ENCODE assay signal across 1 cellular context in the genomic region with DNA sequence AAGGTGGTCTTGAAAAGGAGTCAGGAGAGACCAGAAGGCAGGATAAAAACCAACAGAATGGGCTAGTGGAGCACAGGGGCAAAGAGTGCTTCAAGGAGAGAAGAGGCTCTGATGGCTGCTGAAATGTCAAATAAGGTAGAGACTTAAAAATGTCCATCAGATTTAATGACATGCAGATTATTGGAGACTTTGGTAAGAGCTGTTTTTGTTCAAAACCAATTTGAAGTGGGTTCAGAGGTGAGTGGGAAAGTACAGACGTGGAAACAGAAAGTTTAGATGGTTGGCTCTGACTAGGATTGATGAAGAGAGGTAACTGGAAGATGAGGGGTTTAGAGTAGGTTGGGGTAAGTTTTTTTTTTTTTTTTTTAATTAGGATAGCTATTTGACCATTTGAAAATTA.
TF ChIP-seq lines count a peak whose summit lies in the region.

No MANE protein-coding gene starts in this region.

TF ChIP-seq in GM12878, 131 proteins besides CTCF, POLR2A, EP300 and RAD21:
- TF ChIP-seq, protein P1, sequence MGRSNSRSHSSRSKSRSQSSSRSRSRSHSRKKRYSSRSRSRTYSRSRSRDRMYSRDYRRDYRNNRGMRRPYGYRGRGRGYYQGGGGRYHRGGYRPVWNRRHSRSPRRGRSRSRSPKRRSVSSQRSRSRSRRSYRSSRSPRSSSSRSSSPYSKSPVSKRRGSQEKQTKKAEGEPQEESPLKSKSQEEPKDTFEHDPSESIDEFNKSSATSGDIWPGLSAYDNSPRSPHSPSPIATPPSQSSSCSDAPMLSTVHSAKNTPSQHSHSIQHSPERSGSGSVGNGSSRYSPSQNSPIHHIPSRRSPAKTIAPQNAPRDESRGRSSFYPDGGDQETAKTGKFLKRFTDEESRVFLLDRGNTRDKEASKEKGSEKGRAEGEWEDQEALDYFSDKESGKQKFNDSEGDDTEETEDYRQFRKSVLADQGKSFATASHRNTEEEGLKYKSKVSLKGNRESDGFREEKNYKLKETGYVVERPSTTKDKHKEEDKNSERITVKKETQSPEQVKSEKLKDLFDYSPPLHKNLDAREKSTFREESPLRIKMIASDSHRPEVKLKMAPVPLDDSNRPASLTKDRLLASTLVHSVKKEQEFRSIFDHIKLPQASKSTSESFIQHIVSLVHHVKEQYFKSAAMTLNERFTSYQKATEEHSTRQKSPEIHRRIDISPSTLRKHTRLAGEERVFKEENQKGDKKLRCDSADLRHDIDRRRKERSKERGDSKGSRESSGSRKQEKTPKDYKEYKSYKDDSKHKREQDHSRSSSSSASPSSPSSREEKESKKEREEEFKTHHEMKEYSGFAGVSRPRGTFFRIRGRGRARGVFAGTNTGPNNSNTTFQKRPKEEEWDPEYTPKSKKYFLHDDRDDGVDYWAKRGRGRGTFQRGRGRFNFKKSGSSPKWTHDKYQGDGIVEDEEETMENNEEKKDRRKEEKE (IDR thresholded peaks at IDR 0.05): no peak
- TF ChIP-seq POLR2AphosphoS2 (IDR thresholded peaks at IDR 0.05; ENCODE audit: low read depth, low read length): no peak
- TF ChIP-seq IRF4 (IDR thresholded peaks at IDR 0.05; ENCODE audit: low read depth, low read length): no peak
- TF ChIP-seq JUND (IDR thresholded peaks at IDR 0.05; ENCODE audit: low read depth, low read length): no peak
- no peak for TF ChIP-seq NR2C1 (IDR thresholded peaks at IDR 0.05)
- no peak for TF ChIP-seq CUX1 (IDR thresholded peaks at IDR 0.05; ENCODE audit: insufficient replicate concordance, low read depth, low read length)
- TF ChIP-seq HCFC1 (IDR thresholded peaks at IDR 0.05; ENCODE audit: low read length): no peak
- TF ChIP-seq, protein P2, sequence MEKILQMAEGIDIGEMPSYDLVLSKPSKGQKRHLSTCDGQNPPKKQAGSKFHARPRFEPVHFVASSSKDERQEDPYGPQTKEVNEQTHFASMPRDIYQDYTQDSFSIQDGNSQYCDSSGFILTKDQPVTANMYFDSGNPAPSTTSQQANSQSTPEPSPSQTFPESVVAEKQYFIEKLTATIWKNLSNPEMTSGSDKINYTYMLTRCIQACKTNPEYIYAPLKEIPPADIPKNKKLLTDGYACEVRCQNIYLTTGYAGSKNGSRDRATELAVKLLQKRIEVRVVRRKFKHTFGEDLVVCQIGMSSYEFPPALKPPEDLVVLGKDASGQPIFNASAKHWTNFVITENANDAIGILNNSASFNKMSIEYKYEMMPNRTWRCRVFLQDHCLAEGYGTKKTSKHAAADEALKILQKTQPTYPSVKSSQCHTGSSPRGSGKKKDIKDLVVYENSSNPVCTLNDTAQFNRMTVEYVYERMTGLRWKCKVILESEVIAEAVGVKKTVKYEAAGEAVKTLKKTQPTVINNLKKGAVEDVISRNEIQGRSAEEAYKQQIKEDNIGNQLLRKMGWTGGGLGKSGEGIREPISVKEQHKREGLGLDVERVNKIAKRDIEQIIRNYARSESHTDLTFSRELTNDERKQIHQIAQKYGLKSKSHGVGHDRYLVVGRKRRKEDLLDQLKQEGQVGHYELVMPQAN (conservative IDR thresholded peaks at IDR 0.05): no peak
- no peak for TF ChIP-seq SMARCA5 (IDR thresholded peaks at IDR 0.05)
- no peak for TF ChIP-seq SREBF2 (IDR thresholded peaks at IDR 0.05; ENCODE audit: low read length)
- TF ChIP-seq, protein P3, sequence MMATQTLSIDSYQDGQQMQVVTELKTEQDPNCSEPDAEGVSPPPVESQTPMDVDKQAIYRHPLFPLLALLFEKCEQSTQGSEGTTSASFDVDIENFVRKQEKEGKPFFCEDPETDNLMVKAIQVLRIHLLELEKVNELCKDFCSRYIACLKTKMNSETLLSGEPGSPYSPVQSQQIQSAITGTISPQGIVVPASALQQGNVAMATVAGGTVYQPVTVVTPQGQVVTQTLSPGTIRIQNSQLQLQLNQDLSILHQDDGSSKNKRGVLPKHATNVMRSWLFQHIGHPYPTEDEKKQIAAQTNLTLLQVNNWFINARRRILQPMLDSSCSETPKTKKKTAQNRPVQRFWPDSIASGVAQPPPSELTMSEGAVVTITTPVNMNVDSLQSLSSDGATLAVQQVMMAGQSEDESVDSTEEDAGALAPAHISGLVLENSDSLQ (IDR thresholded peaks at IDR 0.05): peak; percentile 70
- TF ChIP-seq FOXM1 (IDR thresholded peaks at IDR 0.05; ENCODE audit: low read depth, low read length): no peak
- no peak for TF ChIP-seq PRDM15 (CRISPR knock-in tag; IDR thresholded peaks at IDR 0.05)
- TF ChIP-seq, protein P4, sequence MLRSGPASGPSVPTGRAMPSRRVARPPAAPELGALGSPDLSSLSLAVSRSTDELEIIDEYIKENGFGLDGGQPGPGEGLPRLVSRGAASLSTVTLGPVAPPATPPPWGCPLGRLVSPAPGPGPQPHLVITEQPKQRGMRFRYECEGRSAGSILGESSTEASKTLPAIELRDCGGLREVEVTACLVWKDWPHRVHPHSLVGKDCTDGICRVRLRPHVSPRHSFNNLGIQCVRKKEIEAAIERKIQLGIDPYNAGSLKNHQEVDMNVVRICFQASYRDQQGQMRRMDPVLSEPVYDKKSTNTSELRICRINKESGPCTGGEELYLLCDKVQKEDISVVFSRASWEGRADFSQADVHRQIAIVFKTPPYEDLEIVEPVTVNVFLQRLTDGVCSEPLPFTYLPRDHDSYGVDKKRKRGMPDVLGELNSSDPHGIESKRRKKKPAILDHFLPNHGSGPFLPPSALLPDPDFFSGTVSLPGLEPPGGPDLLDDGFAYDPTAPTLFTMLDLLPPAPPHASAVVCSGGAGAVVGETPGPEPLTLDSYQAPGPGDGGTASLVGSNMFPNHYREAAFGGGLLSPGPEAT (IDR thresholded peaks at IDR 0.05; ENCODE audit: low read depth): no peak
- TF ChIP-seq NRF1 (conservative IDR thresholded peaks at IDR 0.05; ENCODE audit: low read depth, low read length): no peak
- TF ChIP-seq MYB (IDR thresholded peaks at IDR 0.05; ENCODE audit: borderline replicate concordance, low read depth, low read length): no peak
- 0 out of 4 replicates have a peak, but pooled peaks of 1 of the 2 experiments have one; percentile 18 for TF ChIP-seq ETV6 (conservative IDR thresholded peaks at IDR 0.05 in 1 of 2, IDR thresholded peaks at IDR 0.05 in 1 of 2; ENCODE audit: borderline replicate concordance in 1 of 2, low read depth in 1 of 2)
- TF ChIP-seq, protein P5, sequence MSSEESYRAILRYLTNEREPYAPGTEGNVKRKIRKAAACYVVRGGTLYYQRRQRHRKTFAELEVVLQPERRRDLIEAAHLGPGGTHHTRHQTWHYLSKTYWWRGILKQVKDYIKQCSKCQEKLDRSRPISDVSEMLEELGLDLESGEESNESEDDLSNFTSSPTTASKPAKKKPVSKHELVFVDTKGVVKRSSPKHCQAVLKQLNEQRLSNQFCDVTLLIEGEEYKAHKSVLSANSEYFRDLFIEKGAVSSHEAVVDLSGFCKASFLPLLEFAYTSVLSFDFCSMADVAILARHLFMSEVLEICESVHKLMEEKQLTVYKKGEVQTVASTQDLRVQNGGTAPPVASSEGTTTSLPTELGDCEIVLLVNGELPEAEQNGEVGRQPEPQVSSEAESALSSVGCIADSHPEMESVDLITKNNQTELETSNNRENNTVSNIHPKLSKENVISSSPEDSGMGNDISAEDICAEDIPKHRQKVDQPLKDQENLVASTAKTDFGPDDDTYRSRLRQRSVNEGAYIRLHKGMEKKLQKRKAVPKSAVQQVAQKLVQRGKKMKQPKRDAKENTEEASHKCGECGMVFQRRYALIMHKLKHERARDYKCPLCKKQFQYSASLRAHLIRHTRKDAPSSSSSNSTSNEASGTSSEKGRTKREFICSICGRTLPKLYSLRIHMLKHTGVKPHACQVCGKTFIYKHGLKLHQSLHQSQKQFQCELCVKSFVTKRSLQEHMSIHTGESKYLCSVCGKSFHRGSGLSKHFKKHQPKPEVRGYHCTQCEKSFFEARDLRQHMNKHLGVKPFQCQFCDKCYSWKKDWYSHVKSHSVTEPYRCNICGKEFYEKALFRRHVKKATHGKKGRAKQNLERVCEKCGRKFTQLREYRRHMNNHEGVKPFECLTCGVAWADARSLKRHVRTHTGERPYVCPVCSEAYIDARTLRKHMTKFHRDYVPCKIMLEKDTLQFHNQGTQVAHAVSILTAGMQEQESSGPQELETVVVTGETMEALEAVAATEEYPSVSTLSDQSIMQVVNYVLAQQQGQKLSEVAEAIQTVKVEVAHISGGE (CRISPR knock-in tag; IDR thresholded peaks at IDR 0.05): no peak
- TF ChIP-seq WRNIP1 (IDR thresholded peaks at IDR 0.05; ENCODE audit: borderline replicate concordance, low read depth, low read length): no peak
- no peak for TF ChIP-seq ZSCAN29 (IDR thresholded peaks at IDR 0.05)
- TF ChIP-seq, protein P6, sequence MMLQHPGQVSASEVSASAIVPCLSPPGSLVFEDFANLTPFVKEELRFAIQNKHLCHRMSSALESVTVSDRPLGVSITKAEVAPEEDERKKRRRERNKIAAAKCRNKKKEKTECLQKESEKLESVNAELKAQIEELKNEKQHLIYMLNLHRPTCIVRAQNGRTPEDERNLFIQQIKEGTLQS (IDR thresholded peaks at IDR 0.05; ENCODE audit: borderline replicate concordance, extremely low read depth, low read depth, low read length): no peak
- no peak for TF ChIP-seq SIX5 (IDR thresholded peaks at IDR 0.05; ENCODE audit: low read depth, low read length, severe bottlenecking)
- TF ChIP-seq CBFB (IDR thresholded peaks at IDR 0.05; ENCODE audit: low read depth): no peak
- no peak for TF ChIP-seq RFX5 (IDR thresholded peaks at IDR 0.05; ENCODE audit: low read depth, low read length)
- no peak for TF ChIP-seq RELA (IDR thresholded peaks at IDR 0.05; ENCODE audit: borderline replicate concordance, partially characterized antibody)
- no peak for TF ChIP-seq CBX3 (IDR thresholded peaks at IDR 0.05; ENCODE audit: borderline replicate concordance, low read depth)
- peak; percentile 19; the same call in 1 of the 2 replicates for TF ChIP-seq HDGF (IDR thresholded peaks at IDR 0.05)
- peak; percentile 46; the same call in 1 of the 2 replicates for TF ChIP-seq RUNX3 (IDR thresholded peaks at IDR 0.05; ENCODE audit: low read length)
